In the genomic region with DNA sequence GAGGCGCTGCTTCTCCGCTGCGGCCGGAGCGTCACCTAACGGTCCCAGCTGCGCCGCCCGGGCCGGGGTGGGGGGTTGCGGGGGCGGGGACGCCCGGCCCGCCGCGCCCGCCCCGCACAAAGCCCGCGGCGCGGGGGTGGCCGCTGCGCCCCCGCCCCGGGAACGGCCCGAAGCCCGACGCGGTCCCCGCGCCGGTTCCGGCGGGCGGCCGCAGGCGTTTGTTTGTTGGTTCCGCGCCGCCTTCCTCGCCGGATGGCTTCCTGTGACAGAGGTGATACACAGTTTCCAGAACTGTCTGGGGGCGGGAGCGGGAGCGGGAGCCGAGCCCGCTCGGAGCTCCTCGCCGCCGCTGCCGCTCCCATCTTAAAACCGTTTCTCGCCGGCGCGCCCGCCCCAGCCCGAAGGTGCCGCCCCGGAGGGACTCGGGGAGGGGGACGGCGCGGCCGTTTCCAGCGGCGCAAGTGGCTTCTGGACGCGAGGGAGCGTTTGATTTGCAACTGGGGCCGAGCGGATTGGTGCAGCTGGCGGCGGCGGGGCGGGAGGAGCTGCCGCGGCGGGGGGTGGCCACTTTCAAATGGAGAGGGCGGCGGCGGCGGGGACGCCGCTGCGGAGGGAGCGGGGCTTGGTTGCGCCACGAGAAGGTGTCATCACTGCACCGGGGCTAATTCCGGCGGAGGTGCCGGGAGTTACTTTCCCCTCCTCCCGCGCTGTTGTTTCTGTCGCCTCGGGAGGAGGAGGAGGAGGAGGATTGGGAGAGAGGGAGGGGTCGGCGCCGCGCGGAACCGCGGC, we compare ENCODE assay signal across 1 cellular context.
TF ChIP-seq lines count a peak whose summit lies in the region.

No MANE protein-coding gene starts in this region.

TF ChIP-seq in GM12878, 131 proteins besides CTCF, POLR2A, EP300 and RAD21 (continued from another document and continues in another):
- TF ChIP-seq, protein P1, sequence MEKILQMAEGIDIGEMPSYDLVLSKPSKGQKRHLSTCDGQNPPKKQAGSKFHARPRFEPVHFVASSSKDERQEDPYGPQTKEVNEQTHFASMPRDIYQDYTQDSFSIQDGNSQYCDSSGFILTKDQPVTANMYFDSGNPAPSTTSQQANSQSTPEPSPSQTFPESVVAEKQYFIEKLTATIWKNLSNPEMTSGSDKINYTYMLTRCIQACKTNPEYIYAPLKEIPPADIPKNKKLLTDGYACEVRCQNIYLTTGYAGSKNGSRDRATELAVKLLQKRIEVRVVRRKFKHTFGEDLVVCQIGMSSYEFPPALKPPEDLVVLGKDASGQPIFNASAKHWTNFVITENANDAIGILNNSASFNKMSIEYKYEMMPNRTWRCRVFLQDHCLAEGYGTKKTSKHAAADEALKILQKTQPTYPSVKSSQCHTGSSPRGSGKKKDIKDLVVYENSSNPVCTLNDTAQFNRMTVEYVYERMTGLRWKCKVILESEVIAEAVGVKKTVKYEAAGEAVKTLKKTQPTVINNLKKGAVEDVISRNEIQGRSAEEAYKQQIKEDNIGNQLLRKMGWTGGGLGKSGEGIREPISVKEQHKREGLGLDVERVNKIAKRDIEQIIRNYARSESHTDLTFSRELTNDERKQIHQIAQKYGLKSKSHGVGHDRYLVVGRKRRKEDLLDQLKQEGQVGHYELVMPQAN (conservative IDR thresholded peaks at IDR 0.05) = no peak; the same call in 1 of the 2 replicates
- no peak; the same call in 1 of the 2 replicates for TF ChIP-seq RB1 (IDR thresholded peaks at IDR 0.05; ENCODE audit: borderline replicate concordance)
- no peak for TF ChIP-seq IRF4 (IDR thresholded peaks at IDR 0.05; ENCODE audit: low read depth, low read length)
- TF ChIP-seq DPF2 (IDR thresholded peaks at IDR 0.05) = 0 out of 2 replicates have a peak, but pooled peaks have one; percentile 76
- TF ChIP-seq YY1 (IDR thresholded peaks at IDR 0.05; ENCODE audit: low read depth, low read length) = peak; percentile 58
- TF ChIP-seq POU2F2 (IDR thresholded peaks at IDR 0.05; ENCODE audit: borderline replicate concordance, low read depth, low read length) = peak; percentile 12; the same call in 1 of the 3 replicates
- TF ChIP-seq, protein P2, sequence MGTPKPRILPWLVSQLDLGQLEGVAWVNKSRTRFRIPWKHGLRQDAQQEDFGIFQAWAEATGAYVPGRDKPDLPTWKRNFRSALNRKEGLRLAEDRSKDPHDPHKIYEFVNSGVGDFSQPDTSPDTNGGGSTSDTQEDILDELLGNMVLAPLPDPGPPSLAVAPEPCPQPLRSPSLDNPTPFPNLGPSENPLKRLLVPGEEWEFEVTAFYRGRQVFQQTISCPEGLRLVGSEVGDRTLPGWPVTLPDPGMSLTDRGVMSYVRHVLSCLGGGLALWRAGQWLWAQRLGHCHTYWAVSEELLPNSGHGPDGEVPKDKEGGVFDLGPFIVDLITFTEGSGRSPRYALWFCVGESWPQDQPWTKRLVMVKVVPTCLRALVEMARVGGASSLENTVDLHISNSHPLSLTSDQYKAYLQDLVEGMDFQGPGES (IDR thresholded peaks at IDR 0.05) = no peak
- peak; percentile 80 for TF ChIP-seq E2F4 (IDR thresholded peaks at IDR 0.05; ENCODE audit: low read depth, low read length)
- no peak for TF ChIP-seq BRCA1 (IDR thresholded peaks at IDR 0.05; ENCODE audit: low read depth, low read length)
- peak; percentile 45; the same call in 1 of the 2 replicates for TF ChIP-seq EED (IDR thresholded peaks at IDR 0.05; ENCODE audit: low read depth)
- TF ChIP-seq KLF5 (IDR thresholded peaks at IDR 0.05; ENCODE audit: partially characterized antibody) = no peak
- TF ChIP-seq MXI1 (IDR thresholded peaks at IDR 0.05; ENCODE audit: low read depth, low read length) = peak; percentile 79
- TF ChIP-seq SUPT20H (IDR thresholded peaks at IDR 0.05; ENCODE audit: borderline replicate concordance, control insufficient read depth, low read depth, low read length) = no peak
- TF ChIP-seq HDGF (IDR thresholded peaks at IDR 0.05) = peak; percentile 41; the same call in 1 of the 2 replicates
- TF ChIP-seq PAX5 (IDR thresholded peaks at IDR 0.05; ENCODE audit: borderline replicate concordance, low read depth, low read length) = no peak
- TF ChIP-seq ZNF687 (IDR thresholded peaks at IDR 0.05) = no peak
- TF ChIP-seq TCF12 (IDR thresholded peaks at IDR 0.05; ENCODE audit: low read depth, low read length) = no peak
- 0 out of 4 replicates have a peak, but pooled peaks have one; percentile 39 to 53 for TF ChIP-seq IKZF2 (IDR thresholded peaks at IDR 0.05)
- no peak for TF ChIP-seq ATF2 (IDR thresholded peaks at IDR 0.05; ENCODE audit: low read length)
- TF ChIP-seq SPI1 (IDR thresholded peaks at IDR 0.05; ENCODE audit: borderline replicate concordance, insufficient read depth, low read depth, low read length) = no peak
- TF ChIP-seq CHD2 (IDR thresholded peaks at IDR 0.05; ENCODE audit: borderline replicate concordance, low read depth, low read length) = peak; percentile 67
- TF ChIP-seq TARDBP (IDR thresholded peaks at IDR 0.05; ENCODE audit: borderline replicate concordance) = peak; percentile 67; the same call in 1 of the 2 replicates
- TF ChIP-seq SRF (IDR thresholded peaks at IDR 0.05; ENCODE audit: low read depth in 2 of 2, low read length in 2 of 2) = no peak
- peak; percentile 4 to 51; a peak in 2 of 4 replicates for TF ChIP-seq BHLHE40 (IDR thresholded peaks at IDR 0.05; ENCODE audit: borderline replicate concordance in 1 of 2, low read depth in 2 of 2, low read length in 1 of 2)
- no peak for TF ChIP-seq BCL11A (IDR thresholded peaks at IDR 0.05; ENCODE audit: low read depth, low read length)
- no peak for TF ChIP-seq MTA3 (IDR thresholded peaks at IDR 0.05; ENCODE audit: borderline replicate concordance, low read length)
- no peak for TF ChIP-seq NFXL1 (IDR thresholded peaks at IDR 0.05; ENCODE audit: borderline replicate concordance)
- TF ChIP-seq JUNB (IDR thresholded peaks at IDR 0.05) = no peak
- TF ChIP-seq BACH1 (IDR thresholded peaks at IDR 0.05; ENCODE audit: borderline replicate concordance) = peak; percentile 11
- 0 out of 2 replicates have a peak, but pooled peaks have one; percentile 16 for TF ChIP-seq HCFC1 (IDR thresholded peaks at IDR 0.05; ENCODE audit: low read length)
- no peak for TF ChIP-seq ESRRA (IDR thresholded peaks at IDR 0.05; ENCODE audit: low read length)
- TF ChIP-seq SREBF2 (IDR thresholded peaks at IDR 0.05; ENCODE audit: low read length) = no peak
- TF ChIP-seq GATAD2B (conservative IDR thresholded peaks at IDR 0.05; ENCODE audit: low read depth) = peak; percentile 88; the same call in 1 of the 2 replicates
- peak; percentile 79; the same call in 1 of the 2 replicates for TF ChIP-seq ASH2L (IDR thresholded peaks at IDR 0.05; ENCODE audit: borderline replicate concordance, low read depth)
- TF ChIP-seq FOS (IDR thresholded peaks at IDR 0.05; ENCODE audit: borderline replicate concordance, extremely low read depth, insufficient read length) = no peak
- TF ChIP-seq, protein P3, sequence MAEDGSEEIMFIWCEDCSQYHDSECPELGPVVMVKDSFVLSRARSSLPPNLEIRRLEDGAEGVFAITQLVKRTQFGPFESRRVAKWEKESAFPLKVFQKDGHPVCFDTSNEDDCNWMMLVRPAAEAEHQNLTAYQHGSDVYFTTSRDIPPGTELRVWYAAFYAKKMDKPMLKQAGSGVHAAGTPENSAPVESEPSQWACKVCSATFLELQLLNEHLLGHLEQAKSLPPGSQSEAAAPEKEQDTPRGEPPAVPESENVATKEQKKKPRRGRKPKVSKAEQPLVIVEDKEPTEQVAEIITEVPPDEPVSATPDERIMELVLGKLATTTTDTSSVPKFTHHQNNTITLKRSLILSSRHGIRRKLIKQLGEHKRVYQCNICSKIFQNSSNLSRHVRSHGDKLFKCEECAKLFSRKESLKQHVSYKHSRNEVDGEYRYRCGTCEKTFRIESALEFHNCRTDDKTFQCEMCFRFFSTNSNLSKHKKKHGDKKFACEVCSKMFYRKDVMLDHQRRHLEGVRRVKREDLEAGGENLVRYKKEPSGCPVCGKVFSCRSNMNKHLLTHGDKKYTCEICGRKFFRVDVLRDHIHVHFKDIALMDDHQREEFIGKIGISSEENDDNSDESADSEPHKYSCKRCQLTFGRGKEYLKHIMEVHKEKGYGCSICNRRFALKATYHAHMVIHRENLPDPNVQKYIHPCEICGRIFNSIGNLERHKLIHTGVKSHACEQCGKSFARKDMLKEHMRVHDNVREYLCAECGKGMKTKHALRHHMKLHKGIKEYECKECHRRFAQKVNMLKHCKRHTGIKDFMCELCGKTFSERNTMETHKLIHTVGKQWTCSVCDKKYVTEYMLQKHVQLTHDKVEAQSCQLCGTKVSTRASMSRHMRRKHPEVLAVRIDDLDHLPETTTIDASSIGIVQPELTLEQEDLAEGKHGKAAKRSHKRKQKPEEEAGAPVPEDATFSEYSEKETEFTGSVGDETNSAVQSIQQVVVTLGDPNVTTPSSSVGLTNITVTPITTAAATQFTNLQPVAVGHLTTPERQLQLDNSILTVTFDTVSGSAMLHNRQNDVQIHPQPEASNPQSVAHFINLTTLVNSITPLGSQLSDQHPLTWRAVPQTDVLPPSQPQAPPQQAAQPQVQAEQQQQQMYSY (CRISPR knock-in tag; IDR thresholded peaks at IDR 0.05) = no peak
- no peak for TF ChIP-seq NFYA (IDR thresholded peaks at IDR 0.05; ENCODE audit: borderline replicate concordance, low read depth, low read length)
- TF ChIP-seq MEF2A (IDR thresholded peaks at IDR 0.05; ENCODE audit: insufficient read depth, low read depth, low read length) = 0 out of 2 replicates have a peak, but pooled peaks have one; percentile 23
- no peak for TF ChIP-seq NR2C2 (IDR thresholded peaks at IDR 0.05; ENCODE audit: borderline replicate concordance, control insufficient read depth, insufficient read length, low read depth)
- TF ChIP-seq, protein P4, sequence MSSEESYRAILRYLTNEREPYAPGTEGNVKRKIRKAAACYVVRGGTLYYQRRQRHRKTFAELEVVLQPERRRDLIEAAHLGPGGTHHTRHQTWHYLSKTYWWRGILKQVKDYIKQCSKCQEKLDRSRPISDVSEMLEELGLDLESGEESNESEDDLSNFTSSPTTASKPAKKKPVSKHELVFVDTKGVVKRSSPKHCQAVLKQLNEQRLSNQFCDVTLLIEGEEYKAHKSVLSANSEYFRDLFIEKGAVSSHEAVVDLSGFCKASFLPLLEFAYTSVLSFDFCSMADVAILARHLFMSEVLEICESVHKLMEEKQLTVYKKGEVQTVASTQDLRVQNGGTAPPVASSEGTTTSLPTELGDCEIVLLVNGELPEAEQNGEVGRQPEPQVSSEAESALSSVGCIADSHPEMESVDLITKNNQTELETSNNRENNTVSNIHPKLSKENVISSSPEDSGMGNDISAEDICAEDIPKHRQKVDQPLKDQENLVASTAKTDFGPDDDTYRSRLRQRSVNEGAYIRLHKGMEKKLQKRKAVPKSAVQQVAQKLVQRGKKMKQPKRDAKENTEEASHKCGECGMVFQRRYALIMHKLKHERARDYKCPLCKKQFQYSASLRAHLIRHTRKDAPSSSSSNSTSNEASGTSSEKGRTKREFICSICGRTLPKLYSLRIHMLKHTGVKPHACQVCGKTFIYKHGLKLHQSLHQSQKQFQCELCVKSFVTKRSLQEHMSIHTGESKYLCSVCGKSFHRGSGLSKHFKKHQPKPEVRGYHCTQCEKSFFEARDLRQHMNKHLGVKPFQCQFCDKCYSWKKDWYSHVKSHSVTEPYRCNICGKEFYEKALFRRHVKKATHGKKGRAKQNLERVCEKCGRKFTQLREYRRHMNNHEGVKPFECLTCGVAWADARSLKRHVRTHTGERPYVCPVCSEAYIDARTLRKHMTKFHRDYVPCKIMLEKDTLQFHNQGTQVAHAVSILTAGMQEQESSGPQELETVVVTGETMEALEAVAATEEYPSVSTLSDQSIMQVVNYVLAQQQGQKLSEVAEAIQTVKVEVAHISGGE (CRISPR knock-in tag; IDR thresholded peaks at IDR 0.05) = peak; percentile 68
- TF ChIP-seq GABPA (IDR thresholded peaks at IDR 0.05; ENCODE audit: low read depth) = peak; percentile 73
- TF ChIP-seq NFIC (IDR thresholded peaks at IDR 0.05; ENCODE audit: low read depth, low read length) = no peak
- TF ChIP-seq TCF3 (IDR thresholded peaks at IDR 0.05; ENCODE audit: borderline replicate concordance, insufficient read depth, low read depth, low read length) = peak; percentile 63; the same call in 1 of the 2 replicates
